Comparison of ENCODE assay signal across 10 cellular contexts in genomic region chr14:71266994-71267636, GRCh38. TPM values are rescaled to one million over a fixed set of nuclear protein-coding genes. Genes with fewer than 3 reads are reported as not detected.
DNase-seq lines count a peak whose midpoint lies in the region; ATAC-seq and TF ChIP-seq lines count a peak whose summit lies in the region.
"Had no signal": no experiment of that assay in that cellular context is flagged by ENCODE, and none has a peak within 500 bp of the region (broad histone marks: within the 10 kb centered on the region; RNA-seq: fewer than 3 reads in every experiment).

No MANE protein-coding gene starts in this region.

- peak overlapping the region in 1 of 6 donors; percentile 41 for H3K27ac Mint-ChIP-seq in immature natural killer cell

- no peak overlapping the region for H3K4me3 ChIP-seq in GM12864 (ENCODE audit: low read depth, low read length)

- peak overlapping the region; percentile 58 to 84 (median 69) for H3K4me3 Mint-ChIP-seq in immature natural killer cell

- H3K27me3 Mint-ChIP-seq in immature natural killer cell (ENCODE audit: low read depth in 3 of 3) = peaks cover 1 to 4% (median 3%) of the 10 kb centered on the region in 3 donors

- H3K4me1 Mint-ChIP-seq in immature natural killer cell = peaks cover 7 to 12% of the 10 kb centered on the region in 2 donors

- ATAC-seq in HG02571 (IDR thresholded peaks at IDR 0.05; ENCODE audit: unreplicated experiment) = peak; percentile 71
- ATAC-seq in GM21367 (IDR thresholded peaks at IDR 0.05; ENCODE audit: unreplicated experiment) = no peak
- ATAC-seq: left cardiac atrium had no signal

- no peak for TF ChIP-seq CTCF in GM12864 (IDR thresholded peaks at IDR 0.05; ENCODE audit: low read depth, low read length, missing control alignments)

- H3K9me3 Mint-ChIP-seq in immature natural killer cell = peaks cover 0 to 7% (median 0%) of the 10 kb centered on the region in 6 donors

- peaks cover 0 to 4% (median 3%) of the 10 kb centered on the region in 3 donors for H3K36me3 Mint-ChIP-seq in immature natural killer cell

- DNase-seq in GM12864 (ENCODE audit: low read depth) = peak; percentile 24
- DNase-seq in RPMI8226 = peak; percentile 8
- no peak for DNase-seq in immature natural killer cell
- DNase-seq in T-helper 9 cell = no peak
- DNase-seq in anterior cingulate cortex (lab: John Stamatoyannopoulos, UW) = no peak
- no peak for DNase-seq in effector CD8-positive, alpha-beta T cell (lab: John Stamatoyannopoulos, UW)
- DNase-seq: left cardiac atrium, NCI-H146 had no signal

RNA-seq across cellular contexts. Expression of gene SIPA1L1, which starts 53.2 kb away (rescaled TPM):
- polyA plus RNA-seq in immature natural killer cell = 10 to 100 TPM in 1 of 3 donors, 1 to 10 TPM in 2; 1.3 to 19.1 (median 8.0) TPM

Comparison
In these comparisons a context has a peak if more than half of its experiments do, and no peak if none do; other contexts are left out.
1. DNase-seq: peak in GM12864 (single experiment) and RPMI8226 (single experiment); none in immature natural killer cell (0 of 3), T-helper 9 cell (single experiment), anterior cingulate cortex (0 of 58) and effector CD8-positive, alpha-beta T cell (single experiment).